In genomic region chr10:65285726-65286125, GRCh38 we compare ENCODE assay signal across 7 cellular contexts.
DNase-seq lines count a peak whose midpoint lies in the region; ATAC-seq and TF ChIP-seq lines count a peak whose summit lies in the region.
"Not testable (repeated sequence)": the region's sequence is repeated elsewhere in the genome, so short reads cannot be mapped to it uniquely, and the experiment has no call there.

No MANE protein-coding gene starts in this region.

- H3K4me1 ChIP-seq in Karpas-422 (ENCODE audit: low read length); colonic mucosa; mucosa of descending colon (ENCODE audit: low read depth): not testable (repeated sequence)
- peaks cover 0 to 13% (median 0%) of the 10 kb centered on the region in 4 donors for H3K4me1 ChIP-seq in transverse colon

- not testable (repeated sequence) for H3K4me3 ChIP-seq in Karpas-422 (ENCODE audit: low read length); colonic mucosa; mucosa of descending colon; transverse colon

- intact Hi-C loops in colonic mucosa (cut with DNase I); left colon (cut with DNase I, micrococcal nuclease); mucosa of descending colon (cut with DNase I, micrococcal nuclease); transverse colon (cut with DNase I; ENCODE audit: low total_unique reads): not testable (repeated sequence)

- H3K27me3 Mint-ChIP-seq in nephron progenitor cell (ENCODE audit: low read depth, poor library complexity): not testable (repeated sequence)

- 0 to 52% methylated on average over 2 to 3 of the region's 3 CpGs for WGBS in transverse colon (ENCODE audit: low coverage in 1 of 2), 2 donors

- not testable (repeated sequence) for H3K9ac ChIP-seq in Karpas-422 (ENCODE audit: low read length); colonic mucosa (ENCODE audit: low read depth in 2 of 2, low read length in 2 of 2)

- ATAC-seq in left colon (peak; percentile 85), mucosa of descending colon (peak; percentile 82)

- peak; percentile 32 for DNase-seq in DMS53 (lab: John Stamatoyannopoulos, UW)
- DNase-seq in Karpas-422, nephron progenitor cell, transverse colon: not testable (repeated sequence)
- DNase-seq in colonic mucosa: peak; percentile 26
- DNase-seq in left colon: peak; percentile 15 to 28
- DNase-seq in mucosa of descending colon: peak in 1 of 3 donors; percentile 27

- not testable (repeated sequence) for H3K36me3 ChIP-seq in Karpas-422 (ENCODE audit: insufficient read depth, low read length); colonic mucosa; mucosa of descending colon (ENCODE audit: low read depth); transverse colon

- H3K79me2 ChIP-seq in Karpas-422 (ENCODE audit: low read length): not testable (repeated sequence)

- not testable (repeated sequence) for H3K4me1 Mint-ChIP-seq in nephron progenitor cell

- in situ Hi-C loops in transverse colon (cut with MboI; ENCODE audit: low pct_ligation_motif_present in 1 of 4, low pct_unique_long_range_greater_than_20kb in 1 of 4, low sequenced_read_pairs in 3 of 4): not testable (repeated sequence)

- peak overlapping the region; percentile 57 for H3K27ac Mint-ChIP-seq in nephron progenitor cell

- not testable (repeated sequence) for TF ChIP-seq CTCF in colonic mucosa (IDR thresholded peaks at IDR 0.05); mucosa of descending colon (IDR thresholded peaks at IDR 0.05); nephron progenitor cell (IDR thresholded peaks at IDR 0.05); transverse colon (IDR thresholded peaks at IDR 0.05)

- H3K9me2 ChIP-seq in Karpas-422 (replicated peaks; ENCODE audit: insufficient read depth, low read length): not testable (repeated sequence)

- not testable (repeated sequence) for H4K20me1 ChIP-seq in Karpas-422 (ENCODE audit: insufficient read depth, low read depth, low read length)

- H3K4me2 ChIP-seq in Karpas-422 (ENCODE audit: low read depth, low read length, poor library complexity, severe bottlenecking): not testable (repeated sequence)

- H3K27ac ChIP-seq in Karpas-422 (ENCODE audit: low read length); colonic mucosa: not testable (repeated sequence)
- peak overlapping the region in 3 of 4 donors; percentile 8 to 47 (median 41) for H3K27ac ChIP-seq in transverse colon

- not testable (repeated sequence) for H3K36me3 Mint-ChIP-seq in nephron progenitor cell (ENCODE audit: low read depth)

- not testable (repeated sequence) for TF ChIP-seq EP300 in transverse colon (IDR thresholded peaks at IDR 0.05; ENCODE audit: low read depth)

- H2AFZ ChIP-seq in Karpas-422 (ENCODE audit: low read length): peak overlapping the region; percentile 66; the same call in 1 of the 2 replicates

- not testable (repeated sequence) for H3K4me3 Mint-ChIP-seq in nephron progenitor cell

- H3K9me3 ChIP-seq in Karpas-422 (ENCODE audit: low read length); colonic mucosa; mucosa of descending colon; transverse colon: not testable (repeated sequence)

- H3K27me3 ChIP-seq in Karpas-422 (ENCODE audit: low read length); colonic mucosa; transverse colon: not testable (repeated sequence)

- H3K9me3 Mint-ChIP-seq in nephron progenitor cell: not testable (repeated sequence)

- not testable (repeated sequence) for TF ChIP-seq POLR2A in transverse colon (IDR thresholded peaks at IDR 0.05)
